1 cellular context compared by ENCODE assay signal in the genomic region with DNA sequence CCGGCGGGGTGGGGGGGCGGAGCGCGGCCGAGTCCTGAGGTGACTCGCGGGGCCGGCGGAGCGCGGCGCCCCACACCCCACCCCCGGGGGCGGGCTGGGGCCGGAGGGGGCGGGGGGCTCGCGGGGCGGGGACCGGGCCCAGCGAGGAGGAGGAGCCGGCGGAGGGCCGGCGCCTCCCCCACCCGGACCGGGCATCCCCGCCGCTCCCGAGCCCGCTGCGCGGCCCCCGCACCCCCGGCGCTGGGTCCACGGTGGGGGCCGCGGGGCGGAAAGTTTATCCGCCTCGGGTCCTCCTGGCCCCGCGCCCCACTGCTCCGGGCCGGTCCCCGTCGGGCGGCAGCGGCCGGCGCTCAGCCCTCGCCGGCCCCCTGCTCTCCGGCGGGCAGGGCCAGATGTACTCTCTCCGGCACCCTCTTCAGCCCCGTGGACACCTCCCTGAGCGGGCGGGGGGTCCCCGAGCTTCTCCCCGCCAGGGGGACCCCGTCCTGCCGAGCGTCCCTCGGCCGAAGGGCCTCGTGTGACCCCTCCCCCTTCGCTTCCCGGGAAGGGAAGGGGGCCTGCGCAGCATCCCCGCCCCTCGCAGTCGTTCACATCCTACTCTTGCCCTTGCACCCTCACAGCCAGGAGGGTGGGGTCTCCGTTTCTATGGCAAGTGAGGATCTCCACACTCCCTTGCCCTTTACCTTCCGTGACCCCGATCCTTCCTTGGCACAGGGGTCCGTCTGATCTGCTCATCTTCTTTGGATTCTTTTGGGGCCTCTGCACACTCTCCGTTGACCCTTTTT.
A peak's percentile ranks its signal among the peaks of the same experiment; 100 is the strongest.
TF ChIP-seq lines count a peak whose summit lies in the region.

No MANE protein-coding gene starts in this region.

TF ChIP-seq in HepG2, 621 proteins besides CTCF, POLR2A, EP300 and RAD21 (continued from another document and continues in another):
- peak; percentile 46; the same call in 1 of the 2 replicates for TF ChIP-seq ZNF281 (CRISPR knock-in tag; IDR thresholded peaks at IDR 0.05; ENCODE audit: borderline replicate concordance)
- TF ChIP-seq, protein P1, sequence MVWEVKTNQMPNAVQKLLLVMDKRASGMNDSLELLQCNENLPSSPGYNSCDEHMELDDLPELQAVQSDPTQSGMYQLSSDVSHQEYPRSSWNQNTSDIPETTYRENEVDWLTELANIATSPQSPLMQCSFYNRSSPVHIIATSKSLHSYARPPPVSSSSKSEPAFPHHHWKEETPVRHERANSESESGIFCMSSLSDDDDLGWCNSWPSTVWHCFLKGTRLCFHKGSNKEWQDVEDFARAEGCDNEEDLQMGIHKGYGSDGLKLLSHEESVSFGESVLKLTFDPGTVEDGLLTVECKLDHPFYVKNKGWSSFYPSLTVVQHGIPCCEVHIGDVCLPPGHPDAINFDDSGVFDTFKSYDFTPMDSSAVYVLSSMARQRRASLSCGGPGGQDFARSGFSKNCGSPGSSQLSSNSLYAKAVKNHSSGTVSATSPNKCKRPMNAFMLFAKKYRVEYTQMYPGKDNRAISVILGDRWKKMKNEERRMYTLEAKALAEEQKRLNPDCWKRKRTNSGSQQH (CRISPR knock-in tag; IDR thresholded peaks at IDR 0.05; ENCODE audit: low read depth), result no peak
- no peak for TF ChIP-seq ZNF496 (CRISPR knock-in tag; IDR thresholded peaks at IDR 0.05; ENCODE audit: insufficient replicate concordance)
- 0 out of 2 replicates have a peak, but pooled peaks have one; percentile 43 for TF ChIP-seq ZNF816 (CRISPR knock-in tag; IDR thresholded peaks at IDR 0.05; ENCODE audit: borderline replicate concordance)
- TF ChIP-seq ATM (IDR thresholded peaks at IDR 0.05; ENCODE audit: borderline replicate concordance), result no peak
- 0 out of 2 replicates have a peak, but pooled peaks have one; percentile 13 for TF ChIP-seq HDAC1 (CRISPR knock-in tag; IDR thresholded peaks at IDR 0.05)
- TF ChIP-seq DNMT3B (CRISPR knock-in tag; conservative IDR thresholded peaks at IDR 0.05), result no peak
- TF ChIP-seq ZNF850 (CRISPR knock-in tag; conservative IDR thresholded peaks at IDR 0.05), result 0 out of 2 replicates have a peak, but pooled peaks have one; percentile 51
- TF ChIP-seq MTA3 (CRISPR knock-in tag; IDR thresholded peaks at IDR 0.05), result no peak
- TF ChIP-seq POLR2G (IDR thresholded peaks at IDR 0.05; ENCODE audit: low read depth, low read length), result no peak
- no peak for TF ChIP-seq THAP9 (CRISPR knock-in tag; IDR thresholded peaks at IDR 0.05; ENCODE audit: borderline replicate concordance)
- no peak for TF ChIP-seq AKAP8 (CRISPR knock-in tag; IDR thresholded peaks at IDR 0.05)
- TF ChIP-seq ZNF446 (CRISPR knock-in tag; IDR thresholded peaks at IDR 0.05), result 0 out of 2 replicates have a peak, but pooled peaks have one; percentile 48
- TF ChIP-seq, protein P2, sequence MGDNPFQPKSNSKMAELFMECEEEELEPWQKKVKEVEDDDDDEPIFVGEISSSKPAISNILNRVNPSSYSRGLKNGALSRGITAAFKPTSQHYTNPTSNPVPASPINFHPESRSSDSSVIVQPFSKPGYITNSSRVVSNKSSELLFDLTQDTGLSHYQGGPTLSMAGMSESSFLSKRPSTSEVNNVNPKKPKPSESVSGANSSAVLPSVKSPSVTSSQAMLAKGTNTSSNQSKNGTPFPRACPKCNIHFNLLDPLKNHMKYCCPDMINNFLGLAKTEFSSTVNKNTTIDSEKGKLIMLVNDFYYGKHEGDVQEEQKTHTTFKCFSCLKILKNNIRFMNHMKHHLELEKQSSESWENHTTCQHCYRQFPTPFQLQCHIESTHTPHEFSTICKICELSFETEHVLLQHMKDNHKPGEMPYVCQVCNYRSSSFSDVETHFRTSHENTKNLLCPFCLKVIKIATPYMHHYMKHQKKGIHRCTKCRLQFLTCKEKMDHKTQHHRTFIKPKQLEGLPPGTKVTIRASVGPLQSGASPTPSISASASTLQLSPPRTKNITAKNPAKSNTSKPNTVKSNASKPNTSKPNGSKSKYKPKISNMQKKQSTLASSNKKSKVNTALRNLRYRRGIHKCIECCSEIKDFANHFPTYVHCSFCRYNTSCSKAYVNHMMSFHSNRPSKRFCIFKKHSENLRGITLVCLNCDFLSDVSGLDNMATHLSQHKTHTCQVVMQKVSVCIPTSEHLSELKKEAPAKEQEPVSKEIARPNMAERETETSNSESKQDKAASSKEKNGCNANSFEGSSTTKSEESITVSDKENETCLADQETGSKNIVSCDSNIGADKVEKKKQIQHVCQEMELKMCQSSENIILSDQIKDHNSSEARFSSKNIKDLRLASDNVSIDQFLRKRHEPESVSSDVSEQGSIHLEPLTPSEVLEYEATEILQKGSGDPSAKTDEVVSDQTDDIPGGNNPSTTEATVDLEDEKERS (CRISPR knock-in tag; IDR thresholded peaks at IDR 0.05), result no peak
- no peak for TF ChIP-seq SMAD3 (CRISPR knock-in tag; IDR thresholded peaks at IDR 0.05)
- TF ChIP-seq ZBTB44 (CRISPR knock-in tag; IDR thresholded peaks at IDR 0.05), result no peak
- 0 out of 2 replicates have a peak, but pooled peaks have one; percentile 15 for TF ChIP-seq TBX2 (CRISPR knock-in tag; IDR thresholded peaks at IDR 0.05; ENCODE audit: borderline replicate concordance)
- peak; percentile 60 for TF ChIP-seq XRCC5 (optimal IDR thresholded peaks at IDR 0.05; ENCODE audit: low read length)
- no peak for TF ChIP-seq HOXD1 (CRISPR knock-in tag; IDR thresholded peaks at IDR 0.05)
- TF ChIP-seq YEATS2 (CRISPR knock-in tag; IDR thresholded peaks at IDR 0.05; ENCODE audit: borderline replicate concordance), result no peak
- TF ChIP-seq ZNF792 (CRISPR knock-in tag; IDR thresholded peaks at IDR 0.05), result no peak
- no peak for TF ChIP-seq MBD4 (IDR thresholded peaks at IDR 0.05; ENCODE audit: borderline replicate concordance, low read length)
- TF ChIP-seq ZNF292 (CRISPR knock-in tag; IDR thresholded peaks at IDR 0.05; ENCODE audit: borderline replicate concordance, low read depth), result peak; percentile 23; the same call in 1 of the 2 replicates
- TF ChIP-seq, protein P3, sequence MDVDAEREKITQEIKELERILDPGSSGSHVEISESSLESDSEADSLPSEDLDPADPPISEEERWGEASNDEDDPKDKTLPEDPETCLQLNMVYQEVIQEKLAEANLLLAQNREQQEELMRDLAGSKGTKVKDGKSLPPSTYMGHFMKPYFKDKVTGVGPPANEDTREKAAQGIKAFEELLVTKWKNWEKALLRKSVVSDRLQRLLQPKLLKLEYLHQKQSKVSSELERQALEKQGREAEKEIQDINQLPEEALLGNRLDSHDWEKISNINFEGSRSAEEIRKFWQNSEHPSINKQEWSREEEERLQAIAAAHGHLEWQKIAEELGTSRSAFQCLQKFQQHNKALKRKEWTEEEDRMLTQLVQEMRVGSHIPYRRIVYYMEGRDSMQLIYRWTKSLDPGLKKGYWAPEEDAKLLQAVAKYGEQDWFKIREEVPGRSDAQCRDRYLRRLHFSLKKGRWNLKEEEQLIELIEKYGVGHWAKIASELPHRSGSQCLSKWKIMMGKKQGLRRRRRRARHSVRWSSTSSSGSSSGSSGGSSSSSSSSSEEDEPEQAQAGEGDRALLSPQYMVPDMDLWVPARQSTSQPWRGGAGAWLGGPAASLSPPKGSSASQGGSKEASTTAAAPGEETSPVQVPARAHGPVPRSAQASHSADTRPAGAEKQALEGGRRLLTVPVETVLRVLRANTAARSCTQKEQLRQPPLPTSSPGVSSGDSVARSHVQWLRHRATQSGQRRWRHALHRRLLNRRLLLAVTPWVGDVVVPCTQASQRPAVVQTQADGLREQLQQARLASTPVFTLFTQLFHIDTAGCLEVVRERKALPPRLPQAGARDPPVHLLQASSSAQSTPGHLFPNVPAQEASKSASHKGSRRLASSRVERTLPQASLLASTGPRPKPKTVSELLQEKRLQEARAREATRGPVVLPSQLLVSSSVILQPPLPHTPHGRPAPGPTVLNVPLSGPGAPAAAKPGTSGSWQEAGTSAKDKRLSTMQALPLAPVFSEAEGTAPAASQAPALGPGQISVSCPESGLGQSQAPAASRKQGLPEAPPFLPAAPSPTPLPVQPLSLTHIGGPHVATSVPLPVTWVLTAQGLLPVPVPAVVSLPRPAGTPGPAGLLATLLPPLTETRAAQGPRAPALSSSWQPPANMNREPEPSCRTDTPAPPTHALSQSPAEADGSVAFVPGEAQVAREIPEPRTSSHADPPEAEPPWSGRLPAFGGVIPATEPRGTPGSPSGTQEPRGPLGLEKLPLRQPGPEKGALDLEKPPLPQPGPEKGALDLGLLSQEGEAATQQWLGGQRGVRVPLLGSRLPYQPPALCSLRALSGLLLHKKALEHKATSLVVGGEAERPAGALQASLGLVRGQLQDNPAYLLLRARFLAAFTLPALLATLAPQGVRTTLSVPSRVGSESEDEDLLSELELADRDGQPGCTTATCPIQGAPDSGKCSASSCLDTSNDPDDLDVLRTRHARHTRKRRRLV (CRISPR knock-in tag; IDR thresholded peaks at IDR 0.05), result no peak
- no peak for TF ChIP-seq ZFP41 (CRISPR knock-in tag; IDR thresholded peaks at IDR 0.05; ENCODE audit: borderline replicate concordance)
- TF ChIP-seq CCAR2 (optimal IDR thresholded peaks at IDR 0.05; ENCODE audit: low read depth, low read length), result no peak
- TF ChIP-seq ZSCAN25 (CRISPR knock-in tag; IDR thresholded peaks at IDR 0.05), result no peak
- no peak for TF ChIP-seq ZNF790 (CRISPR knock-in tag; IDR thresholded peaks at IDR 0.05; ENCODE audit: borderline replicate concordance)
- TF ChIP-seq ZNF274 (CRISPR knock-in tag; IDR thresholded peaks at IDR 0.05), result no peak
- TF ChIP-seq, protein P4, sequence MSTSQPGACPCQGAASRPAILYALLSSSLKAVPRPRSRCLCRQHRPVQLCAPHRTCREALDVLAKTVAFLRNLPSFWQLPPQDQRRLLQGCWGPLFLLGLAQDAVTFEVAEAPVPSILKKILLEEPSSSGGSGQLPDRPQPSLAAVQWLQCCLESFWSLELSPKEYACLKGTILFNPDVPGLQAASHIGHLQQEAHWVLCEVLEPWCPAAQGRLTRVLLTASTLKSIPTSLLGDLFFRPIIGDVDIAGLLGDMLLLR (CRISPR knock-in tag; IDR thresholded peaks at IDR 0.05), result no peak
- no peak for TF ChIP-seq SP2 (CRISPR knock-in tag; IDR thresholded peaks at IDR 0.05)
- 0 out of 2 replicates have a peak, but pooled peaks have one; percentile 30 for TF ChIP-seq ZNF777 (CRISPR knock-in tag; IDR thresholded peaks at IDR 0.05)
- no peak for TF ChIP-seq CHCHD3 (CRISPR knock-in tag; IDR thresholded peaks at IDR 0.05)
- no peak for TF ChIP-seq SIN3B (IDR thresholded peaks at IDR 0.05; ENCODE audit: low read length)
- no peak for TF ChIP-seq TOPORS (CRISPR knock-in tag; IDR thresholded peaks at IDR 0.05)
- TF ChIP-seq AGO1 (IDR thresholded peaks at IDR 0.05; ENCODE audit: low read depth, low read length, poor library complexity, severe bottlenecking), result peak; percentile 75
- no peak for TF ChIP-seq ZFP36L1 (CRISPR knock-in tag; IDR thresholded peaks at IDR 0.05)
- TF ChIP-seq GABPB1 (CRISPR knock-in tag; IDR thresholded peaks at IDR 0.05), result peak; percentile 40; the same call in 1 of the 2 replicates
- no peak for TF ChIP-seq CHD4 (IDR thresholded peaks at IDR 0.05; ENCODE audit: borderline replicate concordance, low read length)
- TF ChIP-seq ZNF383 (CRISPR knock-in tag; IDR thresholded peaks at IDR 0.05; ENCODE audit: borderline replicate concordance), result no peak
- peak; percentile 70 for TF ChIP-seq AGO2 (optimal IDR thresholded peaks at IDR 0.05; ENCODE audit: low read depth, low read length)
- TF ChIP-seq ZNF75D (CRISPR knock-in tag; IDR thresholded peaks at IDR 0.05; ENCODE audit: borderline replicate concordance), result no peak
- peak; percentile 37; the same call in 1 of the 2 replicates for TF ChIP-seq ZBTB7A (CRISPR knock-in tag; IDR thresholded peaks at IDR 0.05)
- TF ChIP-seq TAF15 (IDR thresholded peaks at IDR 0.05; ENCODE audit: low read depth, low read length, poor library complexity, severe bottlenecking), result no peak
